ENCODE assay signal across 8 cellular contexts in the genomic region with DNA sequence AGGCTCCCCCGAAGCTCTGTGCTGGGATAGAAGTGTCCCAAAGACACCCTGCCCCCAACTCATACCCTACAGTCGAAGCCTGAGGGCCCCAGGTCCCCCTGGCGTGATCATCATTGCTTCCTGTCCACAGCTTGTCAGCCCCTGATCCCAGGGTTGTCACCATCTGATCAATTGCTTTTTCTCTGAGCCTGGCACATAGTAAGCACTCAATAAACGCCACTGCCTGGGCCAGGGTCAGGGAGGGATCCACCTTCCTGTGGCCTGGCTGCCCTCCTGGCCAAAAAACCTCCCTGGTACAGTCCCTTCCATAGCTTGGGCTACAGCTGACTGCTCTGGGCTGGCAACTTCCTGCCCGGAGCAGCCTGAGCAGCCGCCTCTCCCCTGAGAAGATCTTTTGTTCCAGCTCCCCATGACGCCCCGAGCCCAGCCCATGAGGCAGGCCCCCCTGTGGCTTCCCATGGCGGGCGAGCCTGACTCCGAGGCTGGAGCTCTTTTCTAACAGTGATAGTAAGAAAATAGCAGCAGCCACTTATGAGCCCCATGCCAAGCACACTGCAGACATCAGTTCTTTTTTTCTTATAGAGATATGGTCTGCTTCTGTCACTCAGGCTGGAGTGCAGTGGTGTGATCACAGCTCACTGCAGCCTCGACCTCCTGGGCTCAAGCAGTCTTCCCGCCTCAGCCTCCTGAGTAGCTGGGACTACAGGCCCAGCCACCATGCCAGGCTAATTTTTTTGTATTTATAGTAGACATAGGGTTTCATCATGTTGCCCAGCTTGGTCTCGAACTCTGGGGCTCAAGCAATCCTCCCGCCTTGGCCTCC. TPM values are rescaled to one million over a fixed set of nuclear protein-coding genes. Genes with fewer than 3 reads are reported as not detected.
DNase-seq lines count a peak whose midpoint lies in the region; ATAC-seq and TF ChIP-seq lines count a peak whose summit lies in the region.

No MANE protein-coding gene starts in this region.

- H3K36me3 Mint-ChIP-seq in T-helper 2 cell treated with Interferon-gamma antibody and Interleukin-4, amounts not matched to agents 5 μg/mL and 100 μg/mL, for 36 hours (ENCODE audit: low read depth): peaks cover 29% of the 10 kb centered on the region
- peaks cover 17% of the 10 kb centered on the region for H3K36me3 Mint-ChIP-seq in activated CD4-positive, alpha-beta memory T cell treated with anti-CD3 and anti-CD28 coated beads for 36 hours

- peak overlapping the region; percentile 37 for H3K4me3 Mint-ChIP-seq in T-helper 2 cell treated with Interferon-gamma antibody and Interleukin-4, amounts not matched to agents 5 μg/mL and 100 μg/mL, for 36 hours
- peak overlapping the region; percentile 47 for H3K4me3 Mint-ChIP-seq in activated CD4-positive, alpha-beta memory T cell treated with anti-CD3 and anti-CD28 coated beads for 36 hours

- H3K4me1 ChIP-seq in right atrium auricular region (peaks cover 0 to 81% of the 10 kb centered on the region in 2 donors), stomach (peaks cover 32 to 77% (median 54%) of the 10 kb centered on the region in 4 donors)

- H3K36me3 ChIP-seq in right atrium auricular region (no peaks in the 10 kb centered on the region), stomach (peaks cover 0 to 16% (median 10%) of the 10 kb centered on the region in 4 donors)

- peaks cover 56% of the 10 kb centered on the region for H3K4me1 Mint-ChIP-seq in T-helper 2 cell treated with Interferon-gamma antibody and Interleukin-4, amounts not matched to agents 5 μg/mL and 100 μg/mL, for 36 hours (ENCODE audit: low read depth)
- peaks cover 82% of the 10 kb centered on the region for H3K4me1 Mint-ChIP-seq in activated CD4-positive, alpha-beta memory T cell treated with anti-CD3 and anti-CD28 coated beads for 36 hours (ENCODE audit: low read depth)

- H3K27me3 ChIP-seq in right atrium auricular region: no peaks in the 10 kb centered on the region
- H3K27me3 ChIP-seq in stomach: no peaks in the 10 kb centered on the region

- POLR2A ChIA-PET in activated CD4-positive, alpha-beta memory T cell treated with anti-CD3 and anti-CD28 coated beads for 36 hours (lab: Charles Lee): interaction anchor here (0.6 to 1.8 kb wide), 5 partner anchors 18 to 145 kb away, joined by 3 to 6 read pairs (median 3); no protein-coding TSS in a partner anchor

- H3K9me3 Mint-ChIP-seq in T-helper 2 cell treated with Interferon-gamma antibody and Interleukin-4, amounts not matched to agents 5 μg/mL and 100 μg/mL, for 36 hours: no peaks in the 10 kb centered on the region
- no peaks in the 10 kb centered on the region for H3K9me3 Mint-ChIP-seq in activated CD4-positive, alpha-beta memory T cell treated with anti-CD3 and anti-CD28 coated beads for 36 hours

- peak overlapping the region; percentile 93 to 96 for H3K27ac ChIP-seq in right atrium auricular region
- H3K27ac ChIP-seq in stomach: peak overlapping the region; percentile 12 to 90 (median 86)

- TF ChIP-seq POLR2A in stomach (IDR thresholded peaks at IDR 0.05): no peak
- no peak for TF ChIP-seq POLR2A in GM18505 (IDR thresholded peaks at IDR 0.05; ENCODE audit: borderline replicate concordance, extremely low read depth, insufficient read depth, insufficient read length)

- intact Hi-C loops in activated CD4-positive, alpha-beta memory T cell treated with anti-CD3 and anti-CD28 coated beads for 36 hours (cut with micrococcal nuclease): no loop called here
- intact Hi-C loops in stomach (cut with DNase I; ENCODE audit: low total_unique reads): no loop called here

- CTCF ChIA-PET in activated CD4-positive, alpha-beta memory T cell treated with anti-CD3 and anti-CD28 coated beads for 36 hours (lab: Charles Lee): interaction anchor here (1.0 to 25.7 kb wide), 5 partner anchors 9 to 35 kb away, joined by 3 to 1161 read pairs (median 7); no protein-coding TSS in a partner anchor

- 51 to 61% (median 57%) methylated on average over 13 to 15 of the region's 15 CpGs for WGBS in stomach, 5 donors

- no peaks in the 10 kb centered on the region for H3K27me3 Mint-ChIP-seq in T-helper 2 cell treated with Interferon-gamma antibody and Interleukin-4, amounts not matched to agents 5 μg/mL and 100 μg/mL, for 36 hours (ENCODE audit: low read depth)
- no peaks in the 10 kb centered on the region for H3K27me3 Mint-ChIP-seq in activated CD4-positive, alpha-beta memory T cell treated with anti-CD3 and anti-CD28 coated beads for 36 hours

- DNase-seq in T-helper 2 cell treated with Interferon-gamma antibody and Interleukin-4, amounts not matched to agents 5 μg/mL and 100 μg/mL, for 36 hours (ENCODE audit: low spot score): no peak
- DNase-seq in T-helper 2 cell (no peak), right atrium auricular region (ENCODE audit: low spot score) (no peak), stomach (no peak), DMS79 treated with DMSO at 0.1 percent for 48 hours (lab: John Stamatoyannopoulos, UW) (no peak), NCI-H774 (lab: John Stamatoyannopoulos, UW) (no peak)
- no peak for DNase-seq in activated CD4-positive, alpha-beta memory T cell treated with anti-CD3 and anti-CD28 coated beads for 36 hours

- H3K9me3 ChIP-seq in right atrium auricular region (no peaks in the 10 kb centered on the region), stomach (no peaks in the 10 kb centered on the region)

- H3K4me3 ChIP-seq in right atrium auricular region (no peak overlapping the region), stomach (no peak overlapping the region)

- TF ChIP-seq EP300 in stomach (IDR thresholded peaks at IDR 0.05): no peak

- ATAC-seq in GM18505 (IDR thresholded peaks at IDR 0.05; ENCODE audit: unreplicated experiment): no peak

- H3K27ac Mint-ChIP-seq in T-helper 2 cell treated with Interferon-gamma antibody and Interleukin-4, amounts not matched to agents 5 μg/mL and 100 μg/mL, for 36 hours: peak overlapping the region; percentile 82
- H3K27ac Mint-ChIP-seq in activated CD4-positive, alpha-beta memory T cell treated with anti-CD3 and anti-CD28 coated beads for 36 hours: peak overlapping the region; percentile 86

- TF ChIP-seq CTCF in right atrium auricular region (IDR thresholded peaks at IDR 0.05): no peak
- TF ChIP-seq CTCF in stomach (IDR thresholded peaks at IDR 0.05): no peak

RNA-seq across cellular contexts. Expression of a gene that starts 6.5 kb away (rescaled TPM):
- 10 to 100 TPM; 32.6 to 34.2 TPM for total RNA-seq in activated CD4-positive, alpha-beta memory T cell treated with anti-CD3 and anti-CD28 coated beads for 36 hours
- total RNA-seq in right atrium auricular region (10 to 100 TPM; 42.6 to 47.4 TPM), stomach (10 to 100 TPM in 2 of 5 donors, 1 to 10 TPM in 3; 5.3 to 21.7 (median 9.8) TPM)
- polyA plus RNA-seq in stomach: 1 to 10 TPM; 2.5 to 8.1 (median 7.3) TPM

RNA-seq across cellular contexts. Expression of a gene that starts 43.3 kb away (rescaled TPM):
- total RNA-seq in activated CD4-positive, alpha-beta memory T cell treated with anti-CD3 and anti-CD28 coated beads for 36 hours: 1 to 10 TPM; 1.4 to 2.2 TPM
- 10 to 100 TPM; 11.5 to 13.4 TPM for total RNA-seq in right atrium auricular region
- total RNA-seq in stomach: 10 to 100 TPM in 4 of 5 donors, 1 to 10 TPM in 1; 7.0 to 59.3 (median 18.7) TPM
- 10 to 100 TPM; 13.3 to 42.0 (median 16.8) TPM for polyA plus RNA-seq in stomach
